In the genomic region with DNA sequence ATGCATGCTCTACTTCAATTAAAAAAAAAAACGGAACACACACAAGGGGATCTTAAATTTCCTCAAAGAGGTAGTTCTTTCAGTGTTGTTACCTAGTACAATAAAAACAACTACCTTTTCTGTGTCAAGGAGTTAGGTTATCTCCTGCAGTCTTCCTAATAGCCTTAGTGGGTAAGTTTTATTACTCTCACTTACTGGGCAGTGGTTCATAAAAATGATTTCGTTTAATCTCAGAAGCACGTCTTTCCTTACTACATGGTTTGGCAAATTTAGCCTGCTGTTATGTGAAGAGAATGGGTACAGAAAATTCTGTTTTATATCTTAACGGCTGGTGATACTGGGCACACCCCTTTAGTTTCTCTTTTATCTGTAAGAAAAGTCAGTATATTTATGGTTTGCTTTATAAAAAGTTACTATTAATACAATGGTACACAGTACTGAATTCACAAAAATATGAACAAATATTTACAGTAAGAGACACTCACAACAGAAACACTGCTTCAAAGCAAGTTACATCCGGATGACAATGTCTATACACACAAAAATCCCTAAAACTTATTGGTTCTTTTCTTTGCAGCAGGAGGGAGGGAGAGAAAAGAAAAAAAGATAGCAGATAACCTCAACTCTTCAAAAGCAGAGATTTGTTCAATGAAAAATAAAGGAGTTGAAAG, we compare ENCODE assay signal across 20 cellular contexts. TPM values are rescaled to one million over a fixed set of nuclear protein-coding genes. Genes with fewer than 3 reads are reported as not detected.
DNase-seq lines count a peak whose midpoint lies in the region; ATAC-seq and TF ChIP-seq lines count a peak whose summit lies in the region.
"Had no signal": no experiment of that assay in that cellular context is flagged by ENCODE, and none has a peak within 500 bp of the region (broad histone marks: within the 10 kb centered on the region; RNA-seq: fewer than 3 reads in every experiment).

No MANE protein-coding gene starts in this region.

- no peak overlapping the region for H2AFZ ChIP-seq in Loucy (ENCODE audit: low read length)
- H2AFZ ChIP-seq: GM23338 had no signal

- no peak overlapping the region for H3K4me3 Mint-ChIP-seq in activated CD8-positive, alpha-beta memory T cell treated with anti-CD3 and anti-CD28 coated beads, Interleukin-2, amount 10 ng/mL, durations not matched to agents 7 days and 5 days
- H3K4me3 Mint-ChIP-seq in stimulated activated memory B cell treated with anti-CD40 and anti-IgM and Interleukin-4, amounts not matched to agents 10 μg/mL and 1 μg/mL and 100 μg/mL, for 72 hours, result no peak overlapping the region
- H3K4me3 Mint-ChIP-seq: B cell, CD14-positive monocyte, GM23338 had no signal

- peaks cover 13% of the 10 kb centered on the region for H4K20me1 ChIP-seq in Loucy (ENCODE audit: insufficient read depth, low read length, poor library complexity, severe bottlenecking)

- DNase-seq in activated CD8-positive, alpha-beta memory T cell treated with anti-CD3 and anti-CD28 coated beads, Interleukin-2, amount 10 ng/mL, durations not matched to agents 7 days and 5 days, result no peak
- no peak for DNase-seq in activated CD8-positive, alpha-beta memory T cell treated with anti-CD3 and anti-CD28 coated beads, Interleukin-2, amount 50 U/mL, for 4 hours
- DNase-seq in colonic mucosa, result no peak
- no peak for DNase-seq in stimulated activated naive CD4-positive, alpha-beta T cell treated with Interleukin-2 at 50 U/mL for 16 hours (lab: John Stamatoyannopoulos, UW)
- DNase-seq in MV-4-11 (lab: John Stamatoyannopoulos, UW), result no peak
- DNase-seq: HCEC 1CT, KBM-7, NCI-H1105, NCI-H146, NCI-H2029, NCI-H2171, NCI-H345, NCI-H526 had no signal

- H3K79me2 ChIP-seq in Loucy (ENCODE audit: insufficient read depth, low read length), result peaks cover 19% of the 10 kb centered on the region; the same call in 1 of the 2 replicates

- no peaks in the 10 kb centered on the region for H3K27me3 ChIP-seq in Loucy (ENCODE audit: insufficient read depth, low read length, poor library complexity, severe bottlenecking)
- H3K27me3 ChIP-seq in colonic mucosa, result no peaks in the 10 kb centered on the region
- H3K27me3 ChIP-seq: SJSA1 had no signal

- peak overlapping the region; percentile 25 for H3K4me2 ChIP-seq in Loucy (ENCODE audit: low read depth, low read length, poor library complexity, severe bottlenecking)
- H3K4me2 ChIP-seq: GM23338 had no signal

- H3K9ac ChIP-seq in Loucy (ENCODE audit: low read depth, low read length, poor library complexity, severe bottlenecking) (no peak overlapping the region), colonic mucosa (ENCODE audit: low read depth in 2 of 2, low read length in 2 of 2) (no peak overlapping the region)

- peaks cover 63% of the 10 kb centered on the region for H3K36me3 Mint-ChIP-seq in activated CD8-positive, alpha-beta memory T cell treated with anti-CD3 and anti-CD28 coated beads, Interleukin-2, amount 10 ng/mL, durations not matched to agents 7 days and 5 days
- H3K36me3 Mint-ChIP-seq in stimulated activated memory B cell treated with anti-CD40 and anti-IgM and Interleukin-4, amounts not matched to agents 10 μg/mL and 1 μg/mL and 100 μg/mL, for 72 hours, result peaks cover 45% of the 10 kb centered on the region

- H3K36me3 ChIP-seq in Loucy (ENCODE audit: insufficient read depth, low read length) (peaks cover 77% of the 10 kb centered on the region), colonic mucosa (peaks cover 5% of the 10 kb centered on the region)

- H3K27ac ChIP-seq in colonic mucosa, result peak overlapping the region; percentile 3
- H3K27ac ChIP-seq: SJSA1 had no signal

- H3K9me2 ChIP-seq in Loucy (replicated peaks; ENCODE audit: low read depth, low read length), result no peaks in the 10 kb centered on the region

- no peak for TF ChIP-seq CTCF in Loucy (conservative IDR thresholded peaks at IDR 0.05; ENCODE audit: low read length)
- TF ChIP-seq CTCF in colonic mucosa (IDR thresholded peaks at IDR 0.05), result no peak

- no peaks in the 10 kb centered on the region for H3K27me3 Mint-ChIP-seq in activated CD8-positive, alpha-beta memory T cell treated with anti-CD3 and anti-CD28 coated beads, Interleukin-2, amount 10 ng/mL, durations not matched to agents 7 days and 5 days
- H3K27me3 Mint-ChIP-seq in stimulated activated memory B cell treated with anti-CD40 and anti-IgM and Interleukin-4, amounts not matched to agents 10 μg/mL and 1 μg/mL and 100 μg/mL, for 72 hours, result no peaks in the 10 kb centered on the region
- H3K27me3 Mint-ChIP-seq: B cell had no signal

- no peaks in the 10 kb centered on the region for H3K9me3 ChIP-seq in Loucy (ENCODE audit: insufficient read depth, low read depth, low read length)
- H3K9me3 ChIP-seq in colonic mucosa, result no peaks in the 10 kb centered on the region
- H3K9me3 ChIP-seq: SJSA1 had no signal

- no peaks in the 10 kb centered on the region for H3K9me3 Mint-ChIP-seq in activated CD8-positive, alpha-beta memory T cell treated with anti-CD3 and anti-CD28 coated beads, Interleukin-2, amount 10 ng/mL, durations not matched to agents 7 days and 5 days (ENCODE audit: low read depth)
- H3K9me3 Mint-ChIP-seq in stimulated activated memory B cell treated with anti-CD40 and anti-IgM and Interleukin-4, amounts not matched to agents 10 μg/mL and 1 μg/mL and 100 μg/mL, for 72 hours, result no peaks in the 10 kb centered on the region
- H3K9me3 Mint-ChIP-seq: CD14-positive monocyte, GM23338 had no signal

- CTCF ChIA-PET in activated CD8-positive, alpha-beta memory T cell treated with anti-CD3 and anti-CD28 coated beads, Interleukin-2, amount 10 ng/mL, durations not matched to agents 7 days and 5 days (lab: Charles Lee), result interaction anchor here (1.0 kb wide), 1 partner anchor 23 kb away, joined by 3 read pairs; no protein-coding TSS in a partner anchor

- intact Hi-C loops in colonic mucosa (cut with DNase I), result no loop called here

- peak overlapping the region; percentile 57 for H3K27ac Mint-ChIP-seq in activated CD8-positive, alpha-beta memory T cell treated with anti-CD3 and anti-CD28 coated beads, Interleukin-2, amount 10 ng/mL, durations not matched to agents 7 days and 5 days
- H3K27ac Mint-ChIP-seq in stimulated activated memory B cell treated with anti-CD40 and anti-IgM and Interleukin-4, amounts not matched to agents 10 μg/mL and 1 μg/mL and 100 μg/mL, for 72 hours, result peak overlapping the region; percentile 25
- H3K27ac Mint-ChIP-seq: B cell, GM23338 had no signal

- H3F3A ChIP-seq in Loucy (ENCODE audit: low read depth), result no peaks in the 10 kb centered on the region

- H3K4me1 Mint-ChIP-seq in activated CD8-positive, alpha-beta memory T cell treated with anti-CD3 and anti-CD28 coated beads, Interleukin-2, amount 10 ng/mL, durations not matched to agents 7 days and 5 days, result peaks cover 7% of the 10 kb centered on the region
- no peaks in the 10 kb centered on the region for H3K4me1 Mint-ChIP-seq in stimulated activated memory B cell treated with anti-CD40 and anti-IgM and Interleukin-4, amounts not matched to agents 10 μg/mL and 1 μg/mL and 100 μg/mL, for 72 hours
- H3K4me1 Mint-ChIP-seq: CD14-positive monocyte, GM23338 had no signal

- no peak for ATAC-seq in activated CD8-positive, alpha-beta memory T cell treated with anti-CD3 and anti-CD28 coated beads, Interleukin-2, amount 10 ng/mL, durations not matched to agents 7 days and 5 days
- ATAC-seq in stimulated activated memory B cell treated with anti-CD40 and anti-IgM and Interleukin-4, amounts not matched to agents 10 μg/mL and 1 μg/mL and 100 μg/mL, for 72 hours, result no peak
- ATAC-seq: GM23338, Right ventricle myocardium inferior had no signal

- H3K4me3 ChIP-seq in Loucy (ENCODE audit: low read length, poor library complexity, severe bottlenecking) (no peak overlapping the region), colonic mucosa (no peak overlapping the region)
- H3K4me3 ChIP-seq: GM23338, SJSA1 had no signal

- H3K4me1 ChIP-seq in Loucy (ENCODE audit: insufficient read depth, low read length, poor library complexity, severe bottlenecking), result peaks cover 13% of the 10 kb centered on the region
- peaks cover 4% of the 10 kb centered on the region for H3K4me1 ChIP-seq in colonic mucosa
- H3K4me1 ChIP-seq: SJSA1 had no signal

RNA-seq across cellular contexts. Expression of a gene that starts 8.8 kb away (rescaled TPM):
- total RNA-seq in activated CD8-positive, alpha-beta memory T cell treated with anti-CD3 and anti-CD28 coated beads, Interleukin-2, amount 10 ng/mL, durations not matched to agents 7 days and 5 days, result 10 to 100 TPM; 97.4 to 97.8 TPM
- total RNA-seq in colonic mucosa, result 100 to 1,000 TPM; 165 to 240 TPM
